In the genomic region with DNA sequence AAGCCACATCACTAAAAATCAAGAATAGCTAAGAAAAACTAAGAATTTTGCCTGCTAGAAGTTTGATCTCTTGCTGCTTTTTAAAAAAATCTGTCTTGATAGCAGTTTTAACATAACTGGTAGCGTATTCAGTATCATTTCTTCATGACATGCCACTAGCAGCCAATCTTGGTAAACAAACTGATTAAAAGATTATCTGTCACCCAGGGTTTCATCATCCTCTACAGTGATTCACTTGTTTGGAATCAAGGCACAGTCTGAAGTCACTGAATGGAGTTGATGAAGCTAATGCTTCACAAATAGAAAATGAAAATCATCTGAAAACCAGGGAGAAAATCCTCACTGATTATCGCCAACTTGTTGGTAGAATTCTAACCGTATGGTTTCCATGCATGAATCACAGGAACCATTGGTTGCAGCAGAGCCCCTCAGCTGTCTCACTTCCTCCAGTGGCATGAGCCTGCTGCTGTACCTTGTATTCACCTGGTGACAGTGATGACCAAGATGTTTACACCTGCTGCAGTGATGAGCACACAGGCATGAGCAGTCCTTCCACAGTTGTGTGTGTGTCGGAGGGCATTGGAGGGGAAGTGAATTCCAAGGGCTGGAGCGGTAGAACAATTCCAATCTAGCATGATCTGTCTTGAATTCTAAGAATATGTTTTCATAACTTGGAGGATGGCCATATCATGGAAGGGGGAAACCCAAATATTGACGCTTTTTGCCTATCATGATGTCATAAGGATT, we compare ENCODE assay signal across 15 cellular contexts.
A peak's percentile ranks its signal among the peaks of the same experiment; 100 is the strongest.
DNase-seq lines count a peak whose midpoint lies in the region; ATAC-seq and TF ChIP-seq lines count a peak whose summit lies in the region.
"Had no signal": no experiment of that assay in that cellular context is flagged by ENCODE, and none has a peak within 500 bp of the region (broad histone marks: within the 10 kb centered on the region; RNA-seq: fewer than 3 reads in every experiment).

No MANE protein-coding gene starts in this region.

- TF ChIP-seq POLR2A in breast epithelium (IDR thresholded peaks at IDR 0.05) (no peak), gastroesophageal sphincter (IDR thresholded peaks at IDR 0.05) (no peak)

- no peak for TF ChIP-seq CTCF in MCF 10A (IDR thresholded peaks at IDR 0.05; ENCODE audit: unreplicated experiment)
- no peak for TF ChIP-seq CTCF in breast epithelium (IDR thresholded peaks at IDR 0.05)
- TF ChIP-seq CTCF in gastroesophageal sphincter (IDR thresholded peaks at IDR 0.05), result no peak
- TF ChIP-seq CTCF in upper lobe of right lung (IDR thresholded peaks at IDR 0.05), result no peak

- no peak overlapping the region for H3K4me3 Mint-ChIP-seq in MCF 10A (ENCODE audit: unreplicated experiment)
- H3K4me3 Mint-ChIP-seq: activated T-helper 17 cell treated with anti-CD3 and anti-CD28 coated beads, Interleukin-2, amount 50 U/mL, for 72 hours; stimulated activated effector memory CD8-positive, alpha-beta T cell treated with anti-CD3 and anti-CD28 coated beads, Interleukin-12 subunit alpha, Interleukin-12 subunit beta, amount 100 ng/mL, for 72 hours had no signal

- intact Hi-C loops in MCF 10A (cut with micrococcal nuclease) (loop anchor here (10.0 kb wide), 2 partner anchors 175 to 325 kb away; partner anchors contain the start of gene KCNQ5), breast epithelium (cut with DNase I; ENCODE audit: low total_unique reads) (no loop called here), upper lobe of right lung (cut with DNase I) (no loop called here)

- ATAC-seq in gastroesophageal sphincter (peak; percentile 92), upper lobe of right lung (peak; percentile 26), HG03039 (IDR thresholded peaks at IDR 0.05; ENCODE audit: unreplicated experiment) (no peak)
- ATAC-seq: activated T-helper 17 cell treated with anti-CD3 and anti-CD28 coated beads, Interleukin-2, amount 50 U/mL, for 72 hours; stimulated activated effector memory CD8-positive, alpha-beta T cell treated with anti-CD3 and anti-CD28 coated beads, Interleukin-12 subunit alpha, Interleukin-12 subunit beta, amount 100 ng/mL, for 72 hours had no signal

- H3K36me3 ChIP-seq in breast epithelium (no peaks in the 10 kb centered on the region), gastroesophageal sphincter (no peaks in the 10 kb centered on the region), upper lobe of right lung (no peaks in the 10 kb centered on the region), H7 (replicated peaks; ENCODE audit: control insufficient read depth, insufficient read depth, low read length) (no peaks in the 10 kb centered on the region)
- H3K36me3 ChIP-seq: right lobe of liver had no signal

- no peaks in the 10 kb centered on the region for H3K9me3 Mint-ChIP-seq in MCF 10A (ENCODE audit: unreplicated experiment)
- H3K9me3 Mint-ChIP-seq: activated T-helper 17 cell treated with anti-CD3 and anti-CD28 coated beads, Interleukin-2, amount 50 U/mL, for 72 hours; stimulated activated effector memory CD8-positive, alpha-beta T cell treated with anti-CD3 and anti-CD28 coated beads, Interleukin-12 subunit alpha, Interleukin-12 subunit beta, amount 100 ng/mL, for 72 hours had no signal

- H3K27me3 ChIP-seq in breast epithelium (no peaks in the 10 kb centered on the region), gastroesophageal sphincter (no peaks in the 10 kb centered on the region), upper lobe of right lung (no peaks in the 10 kb centered on the region), H7 (ENCODE audit: control insufficient read depth, insufficient read depth, low read length) (no peaks in the 10 kb centered on the region)
- H3K27me3 ChIP-seq: BLaER1, right lobe of liver had no signal

- no peak for TF ChIP-seq EP300 in gastroesophageal sphincter (IDR thresholded peaks at IDR 0.05)

- H3K27me3 Mint-ChIP-seq in MCF 10A (ENCODE audit: insufficient read depth, unreplicated experiment), result no peaks in the 10 kb centered on the region
- H3K27me3 Mint-ChIP-seq: activated T-helper 17 cell treated with anti-CD3 and anti-CD28 coated beads, Interleukin-2, amount 50 U/mL, for 72 hours had no signal

- peak overlapping the region; percentile 65 for H3K27ac Mint-ChIP-seq in MCF 10A (ENCODE audit: low read depth, unreplicated experiment)
- H3K27ac Mint-ChIP-seq: activated T-helper 17 cell treated with anti-CD3 and anti-CD28 coated beads, Interleukin-2, amount 50 U/mL, for 72 hours; stimulated activated effector memory CD8-positive, alpha-beta T cell treated with anti-CD3 and anti-CD28 coated beads, Interleukin-12 subunit alpha, Interleukin-12 subunit beta, amount 100 ng/mL, for 72 hours had no signal

- H3K36me3 Mint-ChIP-seq in MCF 10A (ENCODE audit: insufficient read depth, unreplicated experiment), result no peaks in the 10 kb centered on the region
- H3K36me3 Mint-ChIP-seq: stimulated activated effector memory CD8-positive, alpha-beta T cell treated with anti-CD3 and anti-CD28 coated beads, Interleukin-12 subunit alpha, Interleukin-12 subunit beta, amount 100 ng/mL, for 72 hours had no signal

- 53 to 71% methylated on average over 4 to 5 of the region's 6 CpGs for WGBS in gastroesophageal sphincter (ENCODE audit: low coverage in 1 of 2), 2 donors

- H3K4me1 ChIP-seq in breast epithelium (no peaks in the 10 kb centered on the region), gastroesophageal sphincter (peaks cover 3 to 56% (median 9%) of the 10 kb centered on the region in 3 donors), upper lobe of right lung (no peaks in the 10 kb centered on the region)
- H3K4me1 ChIP-seq: BLaER1, right lobe of liver had no signal

- no TSS peak for BruUV-seq in MCF 10A (replicated peaks; lab: Mats Ljungman, UMichigan)

- POLR2A ChIA-PET in MCF 10A (lab: Yijun Ruan, JAX), result interaction anchor here (0.6 to 1.1 kb wide), 5 partner anchors 42 to 608 kb away, joined by 3 to 4 read pairs (median 3); no protein-coding TSS in a partner anchor

- CTCF ChIA-PET in MCF 10A (lab: Yijun Ruan, JAX), result interaction anchor here (0.7 to 1.0 kb wide), 2 partner anchors 161 to 179 kb away, joined by 3 to 7 read pairs; no protein-coding TSS in a partner anchor

- peak; percentile 62 for DNase-seq in MCF 10A (ENCODE audit: unreplicated experiment)
- no peak for DNase-seq in breast epithelium (ENCODE audit: low spot score in 2 of 2)
- peak; percentile 56 for DNase-seq in SW480 (ENCODE audit: low spot score)
- DNase-seq in upper lobe of right lung, result no peak
- DNase-seq in H7, result no peak
- no peak for DNase-seq in GOT3 (lab: John Stamatoyannopoulos, UW)
- DNase-seq: effector memory CD4-positive, alpha-beta T cell; NCI-H748 treated with DMSO at 0.1 percent for 48 hours; right lobe of liver; T1000 had no signal

- no peak overlapping the region for H3K4me3 ChIP-seq in breast epithelium
- H3K4me3 ChIP-seq in gastroesophageal sphincter, result peak overlapping the region in 1 of 2 donors; percentile 6
- H3K4me3 ChIP-seq in upper lobe of right lung, result no peak overlapping the region
- H3K4me3 ChIP-seq in H7 (ENCODE audit: insufficient read depth, low read depth, low read length), result no peak overlapping the region
- H3K4me3 ChIP-seq: BLaER1, right lobe of liver had no signal

- H3K9me3 ChIP-seq in breast epithelium, result no peaks in the 10 kb centered on the region
- no peaks in the 10 kb centered on the region for H3K9me3 ChIP-seq in gastroesophageal sphincter
- no peaks in the 10 kb centered on the region for H3K9me3 ChIP-seq in upper lobe of right lung
- H3K9me3 ChIP-seq: BLaER1, right lobe of liver had no signal

- peaks cover 36% of the 10 kb centered on the region for H3K4me1 Mint-ChIP-seq in MCF 10A (ENCODE audit: insufficient read depth, unreplicated experiment)
- H3K4me1 Mint-ChIP-seq: activated T-helper 17 cell treated with anti-CD3 and anti-CD28 coated beads, Interleukin-2, amount 50 U/mL, for 72 hours; stimulated activated effector memory CD8-positive, alpha-beta T cell treated with anti-CD3 and anti-CD28 coated beads, Interleukin-12 subunit alpha, Interleukin-12 subunit beta, amount 100 ng/mL, for 72 hours had no signal

- no peak overlapping the region for H3K27ac ChIP-seq in breast epithelium
- peak overlapping the region; percentile 67 to 83 (median 72) for H3K27ac ChIP-seq in gastroesophageal sphincter
- no peak overlapping the region for H3K27ac ChIP-seq in upper lobe of right lung
- H3K27ac ChIP-seq: BLaER1, right lobe of liver had no signal

Comparison
In these comparisons a context has a peak if more than half of its experiments do, and no peak if none do; other contexts are left out.
1. DNase-seq: peak in MCF 10A (single experiment) and SW480 (single experiment); none in breast epithelium (0 of 2), upper lobe of right lung (single experiment), H7 (single experiment) and GOT3 (single experiment).
2. H3K27ac ChIP-seq: peak in gastroesophageal sphincter (4 of 4); none in breast epithelium (0 of 2) and upper lobe of right lung (single experiment).